ENCODE assay signal across 2 cellular contexts in the genomic region with DNA sequence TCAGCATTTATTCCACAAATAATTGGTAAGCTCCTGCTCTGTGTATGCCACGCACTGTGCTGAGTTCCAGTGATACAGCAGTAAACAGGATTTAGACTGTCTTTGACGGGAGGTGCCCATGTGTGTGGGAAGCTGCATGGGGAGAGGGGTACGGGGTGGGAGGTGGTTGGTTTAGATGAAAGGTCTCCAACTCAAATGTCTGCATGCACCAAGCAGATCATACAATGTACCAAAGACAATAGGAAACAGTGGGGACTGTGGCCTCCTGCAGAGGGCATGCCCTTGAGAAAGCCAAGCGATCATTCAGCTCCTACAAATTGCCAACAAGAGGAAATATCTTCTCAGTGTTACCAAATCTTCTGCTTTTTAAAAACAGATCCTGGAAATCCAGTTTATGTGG.
TF ChIP-seq lines count a peak whose summit lies in the region.

No MANE protein-coding gene starts in this region.

TF ChIP-seq in GM23338, 12 proteins besides CTCF, POLR2A, EP300 and RAD21:
- TF ChIP-seq CREB1 (CRISPR knock-in tag; IDR thresholded peaks at IDR 0.05; ENCODE audit: low read depth) (no peak), STAT1 (IDR thresholded peaks at IDR 0.05; ENCODE audit: unreplicated experiment) (no peak), POLR2AphosphoS5 (IDR thresholded peaks at IDR 0.05; ENCODE audit: low read depth) (no peak)
- TF ChIP-seq, protein P1, sequence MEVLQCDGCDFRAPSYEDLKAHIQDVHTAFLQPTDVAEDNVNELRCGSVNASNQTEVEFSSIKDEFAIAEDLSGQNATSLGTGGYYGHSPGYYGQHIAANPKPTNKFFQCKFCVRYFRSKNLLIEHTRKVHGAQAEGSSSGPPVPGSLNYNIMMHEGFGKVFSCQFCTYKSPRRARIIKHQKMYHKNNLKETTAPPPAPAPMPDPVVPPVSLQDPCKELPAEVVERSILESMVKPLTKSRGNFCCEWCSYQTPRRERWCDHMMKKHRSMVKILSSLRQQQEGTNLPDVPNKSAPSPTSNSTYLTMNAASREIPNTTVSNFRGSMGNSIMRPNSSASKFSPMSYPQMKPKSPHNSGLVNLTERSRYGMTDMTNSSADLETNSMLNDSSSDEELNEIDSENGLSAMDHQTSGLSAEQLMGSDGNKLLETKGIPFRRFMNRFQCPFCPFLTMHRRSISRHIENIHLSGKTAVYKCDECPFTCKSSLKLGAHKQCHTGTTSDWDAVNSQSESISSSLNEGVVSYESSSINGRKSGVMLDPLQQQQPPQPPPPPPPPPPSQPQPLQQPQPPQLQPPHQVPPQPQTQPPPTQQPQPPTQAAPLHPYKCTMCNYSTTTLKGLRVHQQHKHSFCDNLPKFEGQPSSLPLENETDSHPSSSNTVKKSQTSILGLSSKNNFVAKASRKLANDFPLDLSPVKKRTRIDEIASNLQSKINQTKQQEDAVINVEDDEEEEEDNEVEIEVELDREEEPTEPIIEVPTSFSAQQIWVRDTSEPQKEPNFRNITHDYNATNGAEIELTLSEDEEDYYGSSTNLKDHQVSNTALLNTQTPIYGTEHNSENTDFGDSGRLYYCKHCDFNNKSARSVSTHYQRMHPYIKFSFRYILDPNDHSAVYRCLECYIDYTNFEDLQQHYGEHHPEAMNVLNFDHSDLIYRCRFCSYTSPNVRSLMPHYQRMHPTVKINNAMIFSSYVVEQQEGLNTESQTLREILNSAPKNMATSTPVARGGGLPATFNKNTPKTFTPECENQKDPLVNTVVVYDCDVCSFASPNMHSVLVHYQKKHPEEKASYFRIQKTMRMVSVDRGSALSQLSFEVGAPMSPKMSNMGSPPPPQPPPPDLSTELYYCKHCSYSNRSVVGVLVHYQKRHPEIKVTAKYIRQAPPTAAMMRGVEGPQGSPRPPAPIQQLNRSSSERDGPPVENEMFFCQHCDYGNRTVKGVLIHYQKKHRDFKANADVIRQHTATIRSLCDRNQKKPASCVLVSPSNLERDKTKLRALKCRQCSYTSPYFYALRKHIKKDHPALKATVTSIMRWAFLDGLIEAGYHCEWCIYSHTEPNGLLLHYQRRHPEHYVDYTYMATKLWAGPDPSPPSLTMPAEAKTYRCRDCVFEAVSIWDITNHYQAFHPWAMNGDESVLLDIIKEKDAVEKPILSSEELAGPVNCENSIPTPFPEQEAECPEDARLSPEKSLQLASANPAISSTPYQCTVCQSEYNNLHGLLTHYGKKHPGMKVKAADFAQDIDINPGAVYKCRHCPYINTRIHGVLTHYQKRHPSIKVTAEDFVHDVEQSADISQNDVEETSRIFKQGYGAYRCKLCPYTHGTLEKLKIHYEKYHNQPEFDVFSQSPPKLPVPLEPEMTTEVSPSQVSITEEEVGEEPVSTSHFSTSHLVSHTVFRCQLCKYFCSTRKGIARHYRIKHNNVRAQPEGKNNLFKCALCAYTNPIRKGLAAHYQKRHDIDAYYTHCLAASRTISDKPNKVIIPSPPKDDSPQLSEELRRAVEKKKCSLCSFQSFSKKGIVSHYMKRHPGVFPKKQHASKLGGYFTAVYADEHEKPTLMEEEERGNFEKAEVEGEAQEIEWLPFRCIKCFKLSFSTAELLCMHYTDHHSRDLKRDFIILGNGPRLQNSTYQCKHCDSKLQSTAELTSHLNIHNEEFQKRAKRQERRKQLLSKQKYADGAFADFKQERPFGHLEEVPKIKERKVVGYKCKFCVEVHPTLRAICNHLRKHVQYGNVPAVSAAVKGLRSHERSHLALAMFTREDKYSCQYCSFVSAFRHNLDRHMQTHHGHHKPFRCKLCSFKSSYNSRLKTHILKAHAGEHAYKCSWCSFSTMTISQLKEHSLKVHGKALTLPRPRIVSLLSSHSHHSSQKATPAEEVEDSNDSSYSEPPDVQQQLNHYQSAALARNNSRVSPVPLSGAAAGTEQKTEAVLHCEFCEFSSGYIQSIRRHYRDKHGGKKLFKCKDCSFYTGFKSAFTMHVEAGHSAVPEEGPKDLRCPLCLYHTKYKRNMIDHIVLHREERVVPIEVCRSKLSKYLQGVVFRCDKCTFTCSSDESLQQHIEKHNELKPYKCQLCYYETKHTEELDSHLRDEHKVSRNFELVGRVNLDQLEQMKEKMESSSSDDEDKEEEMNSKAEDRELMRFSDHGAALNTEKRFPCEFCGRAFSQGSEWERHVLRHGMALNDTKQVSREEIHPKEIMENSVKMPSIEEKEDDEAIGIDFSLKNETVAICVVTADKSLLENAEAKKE (CRISPR knock-in tag; IDR thresholded peaks at IDR 0.05), result peak; percentile 53
TF ChIP-seq in GM23338: peak in this region for 1.

TF ChIP-seq in HepG2, 621 proteins besides CTCF, POLR2A, EP300 and RAD21:
- TF ChIP-seq EEA1 (CRISPR knock-in tag; IDR thresholded peaks at IDR 0.05; ENCODE audit: borderline replicate concordance) (no peak), ZNF30 (CRISPR knock-in tag; IDR thresholded peaks at IDR 0.05) (no peak), CHCHD3 (CRISPR knock-in tag; IDR thresholded peaks at IDR 0.05) (no peak), YY1 (IDR thresholded peaks at IDR 0.05; ENCODE audit: insufficient read depth, insufficient replicate concordance, low read depth, low read length) (no peak)
